ENCODE assay signal across 24 cellular contexts in genomic region chr3:4061854-4062360, GRCh38.
"Had no signal": no experiment of that assay in that cellular context is flagged by ENCODE, and none has a peak within 500 bp of the region (broad histone marks: within the 10 kb centered on the region; RNA-seq: fewer than 3 reads in every experiment).

No MANE protein-coding gene starts in this region.

- H3K9me3 ChIP-seq: body of pancreas, psoas muscle, tibial nerve, uterus had no signal

- H3K4me2 ChIP-seq: hepatocyte had no signal

- FAIRE-seq: colon, islet of Langerhans had no signal

- H2AFZ ChIP-seq: hepatocyte had no signal

- H3K9me3 Mint-ChIP-seq: activated CD4-positive, alpha-beta T cell treated with anti-CD3 and anti-CD28 coated beads, Interleukin-2, amount 10 ng/mL, durations not matched to agents 24 days and 14 days; activated CD8-positive, alpha-beta T cell treated with anti-CD3 and anti-CD28 coated beads for 36 hours; activated T-helper 17 cell treated with anti-CD3 and anti-CD28 coated beads, Interleukin-2, amount 50 U/mL, for 72 hours had no signal

- H3K27ac Mint-ChIP-seq: activated CD4-positive, alpha-beta T cell treated with anti-CD3 and anti-CD28 coated beads, Interleukin-2, amount 10 ng/mL, durations not matched to agents 24 days and 14 days; activated CD8-positive, alpha-beta T cell treated with anti-CD3 and anti-CD28 coated beads for 36 hours; activated T-helper 17 cell treated with anti-CD3 and anti-CD28 coated beads, Interleukin-2, amount 50 U/mL, for 72 hours; endodermal cell; mesothelial cell of epicardium had no signal

- ATAC-seq: activated CD8-positive, alpha-beta T cell treated with anti-CD3 and anti-CD28 coated beads for 36 hours; activated T-helper 17 cell treated with anti-CD3 and anti-CD28 coated beads, Interleukin-2, amount 50 U/mL, for 72 hours; body of pancreas; left colon; psoas muscle; sciatic nerve had no signal

- H3K27me3 Mint-ChIP-seq: activated CD4-positive, alpha-beta T cell treated with anti-CD3 and anti-CD28 coated beads, Interleukin-2, amount 10 ng/mL, durations not matched to agents 24 days and 14 days; activated CD8-positive, alpha-beta T cell treated with anti-CD3 and anti-CD28 coated beads for 36 hours; activated T-helper 17 cell treated with anti-CD3 and anti-CD28 coated beads, Interleukin-2, amount 50 U/mL, for 72 hours had no signal

- H3K27me3 ChIP-seq: body of pancreas, hepatocyte, tibial nerve, uterus had no signal

- H3K4me3 ChIP-seq: body of pancreas, hepatocyte, lung, psoas muscle, tibial nerve, uterus had no signal

- H3K4me1 Mint-ChIP-seq: activated CD4-positive, alpha-beta T cell treated with anti-CD3 and anti-CD28 coated beads, Interleukin-2, amount 10 ng/mL, durations not matched to agents 24 days and 14 days; activated T-helper 17 cell treated with anti-CD3 and anti-CD28 coated beads, Interleukin-2, amount 50 U/mL, for 72 hours had no signal

- H3K36me3 ChIP-seq: tibial nerve, uterus had no signal

- H3K4me1 ChIP-seq: body of pancreas, uterus had no signal

- H3K4me3 Mint-ChIP-seq: activated CD4-positive, alpha-beta T cell treated with anti-CD3 and anti-CD28 coated beads, Interleukin-2, amount 10 ng/mL, durations not matched to agents 24 days and 14 days; activated CD8-positive, alpha-beta T cell treated with anti-CD3 and anti-CD28 coated beads for 36 hours; activated T-helper 17 cell treated with anti-CD3 and anti-CD28 coated beads, Interleukin-2, amount 50 U/mL, for 72 hours; endodermal cell; mesothelial cell of epicardium had no signal

- H3K79me2 ChIP-seq: hepatocyte had no signal

- DNase-seq: activated CD4-positive, alpha-beta T cell treated with anti-CD3 and anti-CD28 coated beads, Interleukin-2, amount 10 ng/mL, durations not matched to agents 24 days and 14 days; activated CD8-positive, alpha-beta T cell treated with anti-CD3 and anti-CD28 coated beads for 36 hours; activated naive CD4-positive, alpha-beta T cell treated with Interleukin-2 at 50 U/mL for 16 hours; activated T-cell treated with anti-CD3 and anti-CD28 coated beads, Interleukin-2, amount 50 U/mL, for 1 hour; body of pancreas; central memory CD4-positive, alpha-beta T cell; endodermal cell; foreskin fibroblast; left colon; psoas muscle; stimulated activated CD4-positive, alpha-beta T cell treated with anti-CD3 and anti-CD28 coated beads, Interleukin-4, amount 100 ng/mL, for 24 hours; stimulated activated naive CD4-positive, alpha-beta T cell; T-helper 1 cell; T-helper 9 cell; uterus had no signal

- H3K27ac ChIP-seq: body of pancreas, epithelial cell of prostate, hepatocyte, psoas muscle, tibial nerve, uterus had no signal

- H3K36me3 Mint-ChIP-seq: mesothelial cell of epicardium had no signal
